Comparison of ENCODE assay signal across 16 cellular contexts in genomic region chr10:77494789-77495541, GRCh38.
"Had no signal": no experiment of that assay in that cellular context is flagged by ENCODE, and none has a peak within 500 bp of the region (broad histone marks: within the 10 kb centered on the region; RNA-seq: fewer than 3 reads in every experiment).

No MANE protein-coding gene starts in this region.

- FAIRE-seq: keratinocyte, urothelium cell line had no signal

- H3K4me3 Mint-ChIP-seq: activated naive CD8-positive, alpha-beta T cell treated with anti-CD3 and anti-CD28 coated beads, Interleukin-2, amount 10 ng/mL, durations not matched to agents 7 days and 5 days; naive thymus-derived CD4-positive, alpha-beta T cell; stimulated activated effector memory CD8-positive, alpha-beta T cell treated with anti-CD3 and anti-CD28 coated beads, Interleukin-12 subunit alpha, Interleukin-12 subunit beta, amount 100 ng/mL, for 72 hours had no signal

- ATAC-seq: left lung; mucosa of descending colon; naive thymus-derived CD4-positive, alpha-beta T cell had no signal

- H3K27ac Mint-ChIP-seq: activated naive CD8-positive, alpha-beta T cell treated with anti-CD3 and anti-CD28 coated beads, Interleukin-2, amount 10 ng/mL, durations not matched to agents 7 days and 5 days; naive thymus-derived CD4-positive, alpha-beta T cell; stimulated activated effector memory CD8-positive, alpha-beta T cell treated with anti-CD3 and anti-CD28 coated beads, Interleukin-12 subunit alpha, Interleukin-12 subunit beta, amount 100 ng/mL, for 72 hours had no signal

- H3K27me3 ChIP-seq: left lung had no signal

- H3K9me3 Mint-ChIP-seq: activated naive CD8-positive, alpha-beta T cell treated with anti-CD3 and anti-CD28 coated beads, Interleukin-2, amount 10 ng/mL, durations not matched to agents 7 days and 5 days; naive thymus-derived CD4-positive, alpha-beta T cell; stimulated activated effector memory CD8-positive, alpha-beta T cell treated with anti-CD3 and anti-CD28 coated beads, Interleukin-12 subunit alpha, Interleukin-12 subunit beta, amount 100 ng/mL, for 72 hours had no signal

- H3K36me3 Mint-ChIP-seq: activated naive CD8-positive, alpha-beta T cell treated with anti-CD3 and anti-CD28 coated beads, Interleukin-2, amount 10 ng/mL, durations not matched to agents 7 days and 5 days; naive thymus-derived CD4-positive, alpha-beta T cell; stimulated activated effector memory CD8-positive, alpha-beta T cell treated with anti-CD3 and anti-CD28 coated beads, Interleukin-12 subunit alpha, Interleukin-12 subunit beta, amount 100 ng/mL, for 72 hours had no signal

- H3K4me1 Mint-ChIP-seq: activated naive CD8-positive, alpha-beta T cell treated with anti-CD3 and anti-CD28 coated beads, Interleukin-2, amount 10 ng/mL, durations not matched to agents 7 days and 5 days; naive thymus-derived CD4-positive, alpha-beta T cell; stimulated activated effector memory CD8-positive, alpha-beta T cell treated with anti-CD3 and anti-CD28 coated beads, Interleukin-12 subunit alpha, Interleukin-12 subunit beta, amount 100 ng/mL, for 72 hours had no signal

- H3K27ac ChIP-seq: left lung had no signal

- H3K4me3 ChIP-seq: left lung, mucosa of descending colon had no signal

- DNase-seq: activated CD4-positive, alpha-beta T cell treated with anti-CD3 and anti-CD28 coated beads for 1 hour; activated CD4-positive, alpha-beta T cell treated with anti-CD3 and anti-CD28 coated beads, Interleukin-2, amount 50 U/mL, for 4 hours; activated naive CD4-positive, alpha-beta T cell; activated naive CD8-positive, alpha-beta T cell treated with anti-CD3 and anti-CD28 coated beads, Interleukin-2, amount 10 ng/mL, durations not matched to agents 7 days and 5 days; activated T-cell treated with anti-CD3 and anti-CD28 coated beads for 4 hours; cerebellar nuclear complex; erythroblast; hippocampal formation; left lung; mammary epithelial cell; naive thymus-derived CD4-positive, alpha-beta T cell; posterior cingulate gyrus had no signal
